27 cellular contexts compared by ENCODE assay signal in the genomic region with DNA sequence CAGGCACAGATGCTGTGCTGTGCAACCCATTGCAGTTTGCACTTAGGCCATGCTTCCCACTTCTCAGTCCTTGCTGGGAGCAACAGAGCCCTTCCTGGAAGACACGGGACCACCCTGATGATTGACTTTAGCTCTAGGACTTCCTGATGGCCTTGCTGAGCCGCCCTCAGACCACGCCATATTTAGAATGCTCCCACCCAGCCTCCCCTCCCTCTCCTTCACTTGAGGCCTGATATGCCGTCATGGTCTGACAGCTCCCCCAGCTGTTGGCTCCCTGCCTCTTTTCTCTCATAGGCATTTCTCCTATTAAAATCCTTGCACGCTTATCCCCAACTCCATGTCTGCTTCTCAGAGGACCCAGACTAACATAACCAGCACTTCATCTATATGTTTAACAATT. TPM values are rescaled to one million over a fixed set of nuclear protein-coding genes. Genes with fewer than 3 reads are reported as not detected.
A peak's percentile ranks its signal among the peaks of the same experiment; 100 is the strongest.
DNase-seq lines count a peak whose midpoint lies in the region; ATAC-seq and TF ChIP-seq lines count a peak whose summit lies in the region.
"Had no signal": no experiment of that assay in that cellular context is flagged by ENCODE, and none has a peak within 500 bp of the region (broad histone marks: within the 10 kb centered on the region; RNA-seq: fewer than 3 reads in every experiment).

No MANE protein-coding gene starts in this region.

- no peak overlapping the region for H2AFZ ChIP-seq in OCI-LY7 (ENCODE audit: low read length)

- H3K27ac ChIP-seq in cardiac muscle cell (no peak overlapping the region), heart right ventricle (no peak overlapping the region), OCI-LY7 (ENCODE audit: low read depth, low read length, poor library complexity, severe bottlenecking) (no peak overlapping the region), foreskin keratinocyte (no peak overlapping the region), testis (no peak overlapping the region)
- H3K27ac ChIP-seq: HL-60, SK-N-MC had no signal

- POLR2A ChIA-PET in OCI-LY7 (lab: Charles Lee), result interaction anchor here (1.0 to 1.3 kb wide), 3 partner anchors 11 to 155 kb away, joined by 3 to 9 read pairs (median 4); no protein-coding TSS in a partner anchor

- H3K4me1 ChIP-seq in cardiac muscle cell (ENCODE audit: low read depth) (no peaks in the 10 kb centered on the region), heart right ventricle (no peaks in the 10 kb centered on the region), OCI-LY7 (ENCODE audit: insufficient read depth, low read length, poor library complexity, severe bottlenecking) (no peaks in the 10 kb centered on the region), foreskin keratinocyte (no peaks in the 10 kb centered on the region), testis (no peaks in the 10 kb centered on the region)

- ATAC-seq in heart right ventricle (no peak), foreskin keratinocyte (no peak), HG02884 (IDR thresholded peaks at IDR 0.05; ENCODE audit: unreplicated experiment) (no peak), HG02973 (IDR thresholded peaks at IDR 0.05; ENCODE audit: unreplicated experiment) (no peak)
- ATAC-seq: activated naive CD8-positive, alpha-beta T cell treated with anti-CD3 and anti-CD28 coated beads, Interleukin-2, amount 50 U/mL, for 24 hours; Panc1 had no signal

- no peaks in the 10 kb centered on the region for H3K79me2 ChIP-seq in OCI-LY7 (ENCODE audit: insufficient read depth, low read depth, low read length)

- no peak overlapping the region for H3K4me3 ChIP-seq in cardiac muscle cell
- H3K4me3 ChIP-seq in heart right ventricle, result no peak overlapping the region
- no peak overlapping the region for H3K4me3 ChIP-seq in OCI-LY7 (ENCODE audit: low read depth, low read length, poor library complexity, severe bottlenecking)
- no peak overlapping the region for H3K4me3 ChIP-seq in testis
- H3K4me3 ChIP-seq: lung, SK-N-MC had no signal

- CTCF ChIA-PET in OCI-LY7 (lab: Charles Lee; ENCODE audit: unreplicated experiment), result no interaction called here

- H3K9me3 ChIP-seq in cardiac muscle cell (ENCODE audit: low read depth) (no peaks in the 10 kb centered on the region), heart right ventricle (no peaks in the 10 kb centered on the region), OCI-LY7 (ENCODE audit: low read length) (no peaks in the 10 kb centered on the region), testis (no peaks in the 10 kb centered on the region)

- WGBS in heart right ventricle, 2 donors, result 40 to 48% methylated on average over 5 of the region's 5 CpGs
- WGBS in testis, 2 donors, result 60 to 73% methylated on average over 5 of the region's 5 CpGs

- peak; percentile 19 to 63 for DNase-seq in cardiac muscle cell (ENCODE audit: low read depth in 1 of 2, low spot score in 1 of 2)
- DNase-seq in heart right ventricle, result no peak
- DNase-seq in OCI-LY7 (ENCODE audit: low spot score), result no peak
- DNase-seq in foreskin keratinocyte, result no peak
- DNase-seq in testis, result peak; percentile 53
- no peak for DNase-seq in NCI-H2196 treated with DMSO at 0.1 percent for 48 hours (lab: John Stamatoyannopoulos, UW; ENCODE audit: unreplicated experiment)
- DNase-seq: activated B cell treated with CpG ODN at 0.5 μM for 24 hours; activated CD4-positive, alpha-beta memory T cell treated with anti-CD3 and anti-CD28 coated beads for 36 hours; activated effector memory CD4-positive, alpha-beta T cell treated with anti-CD3 and anti-CD28 coated beads, Interleukin-2, amount 50 U/mL, for 16 hours; activated naive CD8-positive, alpha-beta T cell treated with anti-CD3 and anti-CD28 coated beads, Interleukin-2, amount 50 U/mL, for 24 hours; CD4-positive, alpha-beta T cell; effector CD8-positive, alpha-beta T cell; foreskin melanocyte; NCI-H1417; NCI-H2171; NCI-H774; stimulated activated CD4-positive, alpha-beta T cell treated with anti-CD3 and anti-CD28 coated beads, Interleukin-4, amount 100 ng/mL, for 24 hours; stimulated activated naive CD4-positive, alpha-beta T cell treated with Interleukin-2 at 50 U/mL for 16 hours had no signal

- no peaks in the 10 kb centered on the region for H4K20me1 ChIP-seq in OCI-LY7 (ENCODE audit: insufficient read depth, low read length)

- H3K9me2 ChIP-seq in OCI-LY7 (ENCODE audit: insufficient read depth, low read length), result no peaks in the 10 kb centered on the region

- BruUV-seq in OCI-LY7 (replicated peaks; lab: Mats Ljungman, UMichigan), result no TSS peak

- no peak for TF ChIP-seq POLR2A in testis (IDR thresholded peaks at IDR 0.05)

- H3K27me3 ChIP-seq in cardiac muscle cell (no peaks in the 10 kb centered on the region), heart right ventricle (peaks cover 0 to 8% (median 0%) of the 10 kb centered on the region in 7 donors), foreskin keratinocyte (peaks cover 18% of the 10 kb centered on the region), testis (no peaks in the 10 kb centered on the region)

- no peak for TF ChIP-seq CTCF in cardiac muscle cell (IDR thresholded peaks at IDR 0.05; ENCODE audit: low read depth, low read length)
- no peak for TF ChIP-seq CTCF in heart right ventricle (IDR thresholded peaks at IDR 0.05)
- TF ChIP-seq CTCF in OCI-LY7 (conservative IDR thresholded peaks at IDR 0.05; ENCODE audit: low read length), result peak; percentile 24; the same call in 1 of the 2 replicates
- peak; percentile 7 for TF ChIP-seq CTCF in foreskin keratinocyte (conservative IDR thresholded peaks at IDR 0.05)
- TF ChIP-seq CTCF in testis (IDR thresholded peaks at IDR 0.05), result no peak

- H3K4me2 ChIP-seq in OCI-LY7 (ENCODE audit: low read length), result no peak overlapping the region

- intact Hi-C loops in heart right ventricle (cut with DNase I), result no loop called here
- intact Hi-C loops in OCI-LY7 (cut with micrococcal nuclease; ENCODE audit: unreplicated experiment), result no loop called here
- intact Hi-C loops in testis (cut with DNase I; ENCODE audit: low total_unique reads), result no loop called here

- H3K36me3 ChIP-seq in cardiac muscle cell (no peaks in the 10 kb centered on the region), heart right ventricle (no peaks in the 10 kb centered on the region), OCI-LY7 (ENCODE audit: insufficient read depth, low read length) (no peaks in the 10 kb centered on the region), testis (ENCODE audit: low read depth, missing control alignments) (no peaks in the 10 kb centered on the region)

RNA-seq across cellular contexts. Expression of a gene that starts 29.4 kb away (rescaled TPM):
- 29.3 and 50.8 TPM in 2 replicates for total RNA-seq in cardiac muscle cell
- 43.0 and 53.0 TPM in 2 replicates for polyA plus RNA-seq in cardiac muscle cell
- total RNA-seq in heart right ventricle, result 10 to 100 TPM; 10.0 to 16.8 (median 14.2) TPM
- 10 to 100 TPM; 10.0 to 25.2 TPM for polyA plus RNA-seq in heart right ventricle
- 15.5 and 19.6 TPM in 2 replicates for total RNA-seq in OCI-LY7 (2014; rRNA removed; shearing (Covaris generic))
- total RNA-seq in OCI-LY7 (2022), result 37.9 and 47.3 TPM in 2 replicates
- total RNA-seq in foreskin keratinocyte, result 11.7 and 13.6 TPM in 2 replicates
- polyA plus RNA-seq in foreskin keratinocyte, result 5.1 and 7.2 TPM in 2 replicates
- total RNA-seq in testis, result 10 to 100 TPM; 65.5 to 71.7 TPM
- polyA plus RNA-seq in testis (ENCODE audit: insufficient read depth, low read depth, low replicate concordance), result 22.7 TPM

RNA-seq across cellular contexts. Expression of a gene that starts 59.8 kb away (rescaled TPM):
- total RNA-seq in cardiac muscle cell (not detected in 2 replicates), heart right ventricle (not detected), OCI-LY7 (2022) (not detected in 2 replicates), foreskin keratinocyte (not detected in 2 replicates), testis (10 to 100 TPM in 1 of 2 donors, 1 to 10 TPM in 1; 7.5 to 16.5 TPM)
- polyA plus RNA-seq in cardiac muscle cell (1.2 TPM in 1 of 2 replicates, not detected in the other), heart right ventricle (under 1 TPM in 1 of 2 donors, not detected in 1; 0.15 TPM), foreskin keratinocyte (not detected in 2 replicates), testis (ENCODE audit: insufficient read depth, low read depth, low replicate concordance) (17.5 TPM)
- total RNA-seq in OCI-LY7 (2014; rRNA removed; shearing (Covaris generic)), result not detected in 2 replicates
- total RNA-seq: activated B cell treated with CpG ODN at 0.5 μM for 24 hours; activated CD4-positive, alpha-beta memory T cell treated with anti-CD3 and anti-CD28 coated beads for 36 hours; CD4-positive, alpha-beta T cell; T-helper 2 cell treated with Interferon-gamma antibody and Interleukin-4, amounts not matched to agents 100 ng/mL and 5 ng/mL, for 36 hours had no signal
- polyA plus RNA-seq: esophagus, keratinocyte had no signal

Comparison
In these comparisons a context has a peak if more than half of its experiments do, and no peak if none do; other contexts are left out.
1. DNase-seq: peak in cardiac muscle cell (2 of 2) and testis (single experiment); none in heart right ventricle (0 of 2), OCI-LY7 (single experiment), foreskin keratinocyte (0 of 2) and NCI-H2196 treated with DMSO at 0.1 percent for 48 hours (single experiment).
2. CTCF ChIP-seq: peak in OCI-LY7 (single experiment) and foreskin keratinocyte (single experiment); none in cardiac muscle cell (single experiment), heart right ventricle (0 of 9) and testis (0 of 3).